Comparison of ENCODE assay signal across 20 cellular contexts in the genomic region with DNA sequence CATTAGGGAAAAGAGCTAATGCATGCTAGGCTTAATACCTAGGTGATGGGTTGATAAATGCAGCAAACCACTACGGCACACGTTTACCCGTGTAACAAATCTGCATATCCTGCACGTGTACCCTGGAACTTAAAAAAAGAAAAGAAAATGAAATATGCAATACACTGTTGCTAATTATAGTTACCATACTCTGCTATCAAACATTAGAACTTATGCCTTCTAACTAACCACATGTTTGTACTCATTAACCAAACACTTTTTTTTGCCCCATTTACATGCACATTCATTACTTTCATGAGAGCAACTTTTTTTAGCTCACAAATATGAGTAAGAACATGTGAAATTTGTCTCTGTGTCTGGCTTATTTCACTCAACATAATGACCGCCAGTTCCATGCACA. TPM values are rescaled to one million over a fixed set of nuclear protein-coding genes. Genes with fewer than 3 reads are reported as not detected.
DNase-seq lines count a peak whose midpoint lies in the region; ATAC-seq and TF ChIP-seq lines count a peak whose summit lies in the region.
"Had no signal": no experiment of that assay in that cellular context is flagged by ENCODE, and none has a peak within 500 bp of the region (broad histone marks: within the 10 kb centered on the region; RNA-seq: fewer than 3 reads in every experiment).

No MANE protein-coding gene starts in this region.

- H3K9me3 ChIP-seq in endodermal cell (ENCODE audit: control insufficient read depth, low read length): no peaks in the 10 kb centered on the region
- H3K9me3 ChIP-seq: stomach had no signal

- no peak for TF ChIP-seq CTCF in Calu3 (IDR thresholded peaks at IDR 0.05; ENCODE audit: unreplicated experiment)
- TF ChIP-seq CTCF in endodermal cell (conservative IDR thresholded peaks at IDR 0.05): no peak

- WGBS in endodermal cell (ENCODE audit: insufficient coverage in 1 of 2, insufficient read length in 1 of 2), 2 experiments: 94% methylated on average over 4 of the region's 5 CpGs; no CpG with 5 or more reads in 1 of the 2 experiments

- H3K27me3 ChIP-seq in endodermal cell (ENCODE audit: control insufficient read depth, insufficient read depth, low read length, poor library complexity, severe bottlenecking): no peaks in the 10 kb centered on the region
- H3K27me3 ChIP-seq: stomach had no signal

- H3K4me3 Mint-ChIP-seq in Calu3 (ENCODE audit: low read depth, unreplicated experiment) (peak overlapping the region; percentile 40), endodermal cell (no peak overlapping the region)
- H3K4me3 Mint-ChIP-seq: activated CD4-positive, alpha-beta T cell treated with anti-CD3 and anti-CD28 coated beads, Interleukin-2, amount 10 ng/mL, durations not matched to agents 7 days and 5 days had no signal

- H3K27ac Mint-ChIP-seq in Calu3 (ENCODE audit: unreplicated experiment) (no peak overlapping the region), endodermal cell (no peak overlapping the region)
- H3K27ac Mint-ChIP-seq: activated CD4-positive, alpha-beta T cell treated with anti-CD3 and anti-CD28 coated beads, Interleukin-2, amount 10 ng/mL, durations not matched to agents 7 days and 5 days had no signal

- no peaks in the 10 kb centered on the region for H3K36me3 Mint-ChIP-seq in Calu3 (ENCODE audit: insufficient read depth, unreplicated experiment)
- no peaks in the 10 kb centered on the region for H3K36me3 Mint-ChIP-seq in endodermal cell (ENCODE audit: low read depth)

- no peak overlapping the region for H3K4me3 ChIP-seq in endodermal cell (ENCODE audit: low read length)
- H3K4me3 ChIP-seq: stomach had no signal

- intact Hi-C loops in Calu3 (cut with micrococcal nuclease; ENCODE audit: unreplicated experiment) (no loop called here), left colon (cut with DNase I, micrococcal nuclease) (no loop called here)

- no peak overlapping the region for H3K9ac ChIP-seq in endodermal cell (ENCODE audit: extremely low read depth, low read length, poor library complexity, severe bottlenecking)

- H3K27me3 Mint-ChIP-seq in Calu3 (ENCODE audit: unreplicated experiment): no peaks in the 10 kb centered on the region
- H3K27me3 Mint-ChIP-seq in endodermal cell (ENCODE audit: insufficient read depth): no peaks in the 10 kb centered on the region

- H3K27ac ChIP-seq in endodermal cell (ENCODE audit: low read depth, low read length): no peak overlapping the region
- H3K27ac ChIP-seq: 22Rv1, stomach had no signal

- CTCF ChIA-PET in Calu3 (lab: Charles Lee): no interaction called here

- H3K4me1 Mint-ChIP-seq in Calu3 (ENCODE audit: low read depth, unreplicated experiment) (peaks cover 15% of the 10 kb centered on the region), endodermal cell (peaks cover 6% of the 10 kb centered on the region)

- BruUV-seq in Calu3 (replicated peaks; lab: Mats Ljungman, UMichigan): no TSS peak

- DNase-seq in Calu3: no peak
- no peak for DNase-seq in activated effector memory CD4-positive, alpha-beta T cell treated with Interleukin-2 at 50 U/mL for 16 hours
- no peak for DNase-seq in endodermal cell
- no peak for DNase-seq in stimulated activated CD4-positive, alpha-beta T cell treated with anti-CD3 and anti-CD28 coated beads, Interleukin-1b, Interleukin-23, amount 100 ng/mL, for 48 hours
- no peak for DNase-seq in left colon
- DNase-seq: activated CD4-positive, alpha-beta T cell treated with anti-CD3 and anti-CD28 coated beads, Interleukin-2, amount 10 ng/mL, durations not matched to agents 7 days and 5 days; activated T-cell treated with anti-CD3 and anti-CD28 coated beads, Interleukin-2, amount 50 U/mL, for 48 hours; midbrain; NCI-H2081; NCI-H82; nucleus accumbens; stomach had no signal

- no peaks in the 10 kb centered on the region for H3K36me3 ChIP-seq in endodermal cell (ENCODE audit: control insufficient read depth, insufficient read depth, low read length)
- H3K36me3 ChIP-seq: stomach had no signal

- ATAC-seq in GM19397 (IDR thresholded peaks at IDR 0.05; ENCODE audit: unreplicated experiment) (peak; percentile 85), HG02610 (IDR thresholded peaks at IDR 0.05; ENCODE audit: unreplicated experiment) (peak; percentile 53), HG03159 (IDR thresholded peaks at IDR 0.05; ENCODE audit: unreplicated experiment) (peak; percentile 90), left colon (no peak)

- H3K4me1 ChIP-seq in endodermal cell (ENCODE audit: control insufficient read depth, insufficient read depth, low read length): no peaks in the 10 kb centered on the region
- H3K4me1 ChIP-seq: stomach had no signal

- no peaks in the 10 kb centered on the region for H3K9me3 Mint-ChIP-seq in Calu3 (ENCODE audit: low read depth, unreplicated experiment)
- no peaks in the 10 kb centered on the region for H3K9me3 Mint-ChIP-seq in endodermal cell
- H3K9me3 Mint-ChIP-seq: activated CD4-positive, alpha-beta T cell treated with anti-CD3 and anti-CD28 coated beads, Interleukin-2, amount 10 ng/mL, durations not matched to agents 7 days and 5 days had no signal

RNA-seq across cellular contexts. Expression of gene HTR1F, which starts 13.2 kb away (rescaled TPM):
- total RNA-seq in Calu3 (2022): 2.2 and 2.6 TPM in 2 replicates
- total RNA-seq in endodermal cell: under 1 TPM in 1 of 2 donors, not detected in 1; 0.29 TPM
- polyA plus RNA-seq in endodermal cell (2013, experiment 1 of 2): not detected
- polyA plus RNA-seq in endodermal cell (2013, experiment 2 of 2): not detected
- total RNA-seq in left colon: under 1 TPM; 0.09 to 0.20 TPM
- total RNA-seq: activated CD4-positive, alpha-beta T cell treated with anti-CD3 and anti-CD28 coated beads, Interleukin-2, amount 10 ng/mL, durations not matched to agents 7 days and 5 days; H4; HT-29; kidney epithelial cell; T-helper 2 cell treated with Interferon-gamma antibody and Interleukin-4, amounts not matched to agents 100 ng/mL and 5 ng/mL, for 36 hours had no signal
